ENCODE assay signal across 25 cellular contexts in the genomic region with DNA sequence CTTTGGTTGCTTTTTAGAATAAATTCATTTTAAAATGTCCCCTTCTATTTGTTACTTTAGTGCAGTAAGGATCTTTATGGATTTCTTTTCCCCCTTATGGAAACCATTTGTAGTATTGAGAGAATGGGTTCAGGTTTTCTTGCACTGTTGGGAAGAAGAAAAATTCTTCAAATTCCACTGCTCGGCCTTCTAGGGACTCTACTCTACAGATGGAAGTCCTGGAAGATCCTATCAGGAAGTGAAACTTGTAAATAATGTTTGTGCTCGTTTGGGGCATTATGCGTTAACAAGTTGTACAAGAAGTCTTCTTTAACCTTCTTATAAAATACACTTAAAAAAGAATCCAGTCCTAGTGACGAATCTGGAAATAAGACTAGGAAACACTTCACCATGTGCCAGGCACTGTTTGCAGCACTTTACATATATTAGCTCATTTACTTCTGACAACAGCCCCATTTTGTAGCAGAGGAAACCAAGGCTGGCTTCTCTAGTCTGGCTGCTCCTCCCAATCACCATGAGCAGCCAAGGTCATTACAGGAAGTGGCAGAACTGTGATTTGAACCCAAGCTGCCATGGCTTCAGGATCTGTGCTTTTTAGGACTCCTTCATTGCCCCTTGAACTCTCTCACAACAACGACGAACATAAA. TPM values are rescaled to one million over a fixed set of nuclear protein-coding genes. Genes with fewer than 3 reads are reported as not detected.
DNase-seq lines count a peak whose midpoint lies in the region; ATAC-seq and TF ChIP-seq lines count a peak whose summit lies in the region.
"Had no signal": no experiment of that assay in that cellular context is flagged by ENCODE, and none has a peak within 500 bp of the region (broad histone marks: within the 10 kb centered on the region; RNA-seq: fewer than 3 reads in every experiment).

No MANE protein-coding gene starts in this region.

- 0 out of 4 replicates have a peak, but pooled peaks cover 0 to 2% of the 10 kb centered on the region in 2 experiments for H3K79me1 ChIP-seq in IMR-90 (ENCODE audit: low read depth in 1 of 2, low read length in 2 of 2)

- DNase-seq in Ammon's horn (ENCODE audit: low spot score): peak; percentile 53
- no peak for DNase-seq in IMR-90
- peak; percentile 82 for DNase-seq in globus pallidus (ENCODE audit: low spot score)
- no peak for DNase-seq in nephron progenitor cell
- no peak for DNase-seq in HuH-7.5 (ENCODE audit: low spot score)
- no peak for DNase-seq in brain microvascular endothelial cell
- no peak for DNase-seq in stimulated activated effector memory CD8-positive, alpha-beta T cell treated with anti-CD3 and anti-CD28 coated beads, Interleukin-12 subunit alpha, Interleukin-12 subunit beta, amount 100 ng/mL, for 72 hours (ENCODE audit: low spot score in 2 of 2)
- DNase-seq: activated CD4-positive, alpha-beta T cell treated with anti-CD3 and anti-CD28 coated beads for 1 hour; activated naive CD8-positive, alpha-beta T cell treated with anti-CD3 and anti-CD28 coated beads for 36 hours; CD4-positive, alpha-beta T cell; cortex of kidney; DMS153; foreskin keratinocyte; KBM-7; NCI-H1048; NCI-H1930; RPMI8226; stimulated activated CD4-positive, alpha-beta T cell treated with anti-CD3 and anti-CD28 coated beads, Interleukin-1b, Interleukin-23, amount 100 ng/mL, for 48 hours; stomach; T1000 had no signal

- no peak overlapping the region for H4K8ac ChIP-seq in IMR-90 (ENCODE audit: low read depth in 2 of 2, low read length in 2 of 2)

- H3K4ac ChIP-seq in IMR-90 (ENCODE audit: low read depth, low read length): no peak overlapping the region

- H3K9me3 ChIP-seq in IMR-90 (ENCODE audit: control insufficient read depth, insufficient read depth, low read length) (no peaks in the 10 kb centered on the region), muscle layer of duodenum (ENCODE audit: control insufficient read depth in 1 of 2, low read length in 2 of 2) (no peaks in the 10 kb centered on the region)
- H3K9me3 ChIP-seq: stomach had no signal

- H3K36me3 ChIP-seq in IMR-90 (ENCODE audit: control insufficient read depth, insufficient read depth, low read length) (no peaks in the 10 kb centered on the region), muscle layer of duodenum (ENCODE audit: control insufficient read depth in 1 of 2, insufficient read depth in 2 of 2, low read length in 2 of 2) (no peaks in the 10 kb centered on the region), brain microvascular endothelial cell (replicated peaks) (no peaks in the 10 kb centered on the region)
- H3K36me3 ChIP-seq: stomach had no signal

- no peak overlapping the region for H2BK5ac ChIP-seq in IMR-90 (ENCODE audit: low read depth, low read length, poor library complexity, severe bottlenecking)

- no peak overlapping the region for H2BK120ac ChIP-seq in IMR-90 (ENCODE audit: low read depth, low read length)

- H4K91ac ChIP-seq in IMR-90 (ENCODE audit: insufficient read depth, low read depth, low read length): no peak overlapping the region

- H3K56ac ChIP-seq in IMR-90 (ENCODE audit: extremely low read depth, insufficient read depth, low read length): no peak overlapping the region

- no peak overlapping the region for H3K18ac ChIP-seq in IMR-90 (ENCODE audit: low read depth, low read length)

- ATAC-seq in IMR-90 (ENCODE audit: low read depth): peak; percentile 51
- no peak for ATAC-seq in stimulated activated effector memory CD8-positive, alpha-beta T cell treated with anti-CD3 and anti-CD28 coated beads, Interleukin-12 subunit alpha, Interleukin-12 subunit beta, amount 100 ng/mL, for 72 hours
- ATAC-seq: activated T-helper 17 cell treated with anti-CD3 and anti-CD28 coated beads, Interleukin-2, amount 50 U/mL, for 72 hours; foreskin keratinocyte; HCT116; left lobe of liver had no signal

- no peak overlapping the region for H3K27ac ChIP-seq in IMR-90 (ENCODE audit: insufficient read depth, low read length)
- peak overlapping the region; percentile 21 for H3K27ac ChIP-seq in muscle layer of duodenum (ENCODE audit: low read length)
- H3K27ac ChIP-seq in brain microvascular endothelial cell: no peak overlapping the region
- H3K27ac ChIP-seq: foreskin keratinocyte, HL-60, stomach had no signal

- TF ChIP-seq CTCF in IMR-90 (conservative IDR thresholded peaks at IDR 0.05; ENCODE audit: low read depth, low read length): no peak
- no peak for TF ChIP-seq CTCF in nephron progenitor cell (IDR thresholded peaks at IDR 0.05)
- TF ChIP-seq CTCF in brain microvascular endothelial cell (IDR thresholded peaks at IDR 0.05; ENCODE audit: low read depth, low read length, missing control alignments): no peak

- TF ChIP-seq POLR2A in IMR-90 (IDR thresholded peaks at IDR 0.05; ENCODE audit: low read depth, low read length): no peak

- no peak overlapping the region for H3K27ac Mint-ChIP-seq in nephron progenitor cell
- H3K27ac Mint-ChIP-seq in stimulated activated effector memory CD8-positive, alpha-beta T cell treated with anti-CD3 and anti-CD28 coated beads, Interleukin-12 subunit alpha, Interleukin-12 subunit beta, amount 100 ng/mL, for 72 hours: no peak overlapping the region
- H3K27ac Mint-ChIP-seq: activated naive CD8-positive, alpha-beta T cell treated with anti-CD3 and anti-CD28 coated beads for 36 hours; activated T-helper 17 cell treated with anti-CD3 and anti-CD28 coated beads, Interleukin-2, amount 50 U/mL, for 72 hours; CD4-positive, alpha-beta T cell had no signal

- H2AK5ac ChIP-seq in IMR-90 (ENCODE audit: low read depth, low read length): peak overlapping the region; percentile 60; the same call in 1 of the 2 replicates

- H4K20me1 ChIP-seq in IMR-90 (ENCODE audit: insufficient read depth, low read length): peaks cover 4% of the 10 kb centered on the region; the same call in 1 of the 2 replicates

- 0 out of 2 replicates have a peak, but pooled peaks cover 7% of the 10 kb centered on the region for H3K9me1 ChIP-seq in IMR-90 (ENCODE audit: insufficient read depth, low read length)

- H3K14ac ChIP-seq in IMR-90 (replicated peaks; ENCODE audit: low read depth, low read length): no peak overlapping the region

- H3K4me1 ChIP-seq in IMR-90 (ENCODE audit: control insufficient read depth, insufficient read depth, low read length) (peaks cover 4% of the 10 kb centered on the region), muscle layer of duodenum (ENCODE audit: control insufficient read depth in 1 of 2, insufficient read depth in 2 of 2, low read length in 2 of 2) (peaks cover 0 to 30% of the 10 kb centered on the region in 2 donors)
- H3K4me1 ChIP-seq: foreskin keratinocyte had no signal

- POLR2A ChIA-PET in IMR-90 (lab: Charles Lee; ENCODE audit: unreplicated experiment): no interaction called here

- H3K36me3 Mint-ChIP-seq in nephron progenitor cell (ENCODE audit: low read depth): peaks cover 11% of the 10 kb centered on the region
- H3K36me3 Mint-ChIP-seq in stimulated activated effector memory CD8-positive, alpha-beta T cell treated with anti-CD3 and anti-CD28 coated beads, Interleukin-12 subunit alpha, Interleukin-12 subunit beta, amount 100 ng/mL, for 72 hours: no peaks in the 10 kb centered on the region

- in situ Hi-C loops in IMR-90 (cut with MboI; ENCODE audit: low sequenced_read_pairs) (no loop called here), brain microvascular endothelial cell (cut with HindIII; ENCODE audit: low pct_ligation_motif_present, low sequenced_read_pairs) (no loop called here)

- H2AK9ac ChIP-seq in IMR-90 (replicated peaks; ENCODE audit: low read depth, low read length, poor library complexity): no peak overlapping the region

- H3K9me3 Mint-ChIP-seq in nephron progenitor cell: no peaks in the 10 kb centered on the region
- H3K9me3 Mint-ChIP-seq in stimulated activated effector memory CD8-positive, alpha-beta T cell treated with anti-CD3 and anti-CD28 coated beads, Interleukin-12 subunit alpha, Interleukin-12 subunit beta, amount 100 ng/mL, for 72 hours: no peaks in the 10 kb centered on the region
- H3K9me3 Mint-ChIP-seq: activated naive CD8-positive, alpha-beta T cell treated with anti-CD3 and anti-CD28 coated beads for 36 hours; activated T-helper 17 cell treated with anti-CD3 and anti-CD28 coated beads, Interleukin-2, amount 50 U/mL, for 72 hours; CD4-positive, alpha-beta T cell had no signal

- CTCF ChIA-PET in IMR-90 (lab: Yijun Ruan, JAX): no interaction called here

- intact Hi-C loops in IMR-90 (cut with micrococcal nuclease): no loop called here

- no CpG with 5 or more reads among the region's 6 CpGs for WGBS in IMR-90 (ENCODE audit: extremely low coverage in 2 of 2, insufficient read length in 1 of 2), 2 experiments

- peaks cover 62% of the 10 kb centered on the region for H3K4me1 Mint-ChIP-seq in nephron progenitor cell
- H3K4me1 Mint-ChIP-seq in stimulated activated effector memory CD8-positive, alpha-beta T cell treated with anti-CD3 and anti-CD28 coated beads, Interleukin-12 subunit alpha, Interleukin-12 subunit beta, amount 100 ng/mL, for 72 hours: peaks cover 5% of the 10 kb centered on the region
- H3K4me1 Mint-ChIP-seq: activated T-helper 17 cell treated with anti-CD3 and anti-CD28 coated beads, Interleukin-2, amount 50 U/mL, for 72 hours had no signal

- no peak overlapping the region for H3K4me3 Mint-ChIP-seq in nephron progenitor cell
- no peak overlapping the region for H3K4me3 Mint-ChIP-seq in stimulated activated effector memory CD8-positive, alpha-beta T cell treated with anti-CD3 and anti-CD28 coated beads, Interleukin-12 subunit alpha, Interleukin-12 subunit beta, amount 100 ng/mL, for 72 hours
- H3K4me3 Mint-ChIP-seq: activated naive CD8-positive, alpha-beta T cell treated with anti-CD3 and anti-CD28 coated beads for 36 hours; activated T-helper 17 cell treated with anti-CD3 and anti-CD28 coated beads, Interleukin-2, amount 50 U/mL, for 72 hours; CD4-positive, alpha-beta T cell had no signal

- H3K27me3 ChIP-seq in IMR-90 (ENCODE audit: control insufficient read depth, insufficient read depth, low read length): no peaks in the 10 kb centered on the region
- H3K27me3 ChIP-seq in muscle layer of duodenum (ENCODE audit: low read depth, low read length): no peaks in the 10 kb centered on the region
- no peaks in the 10 kb centered on the region for H3K27me3 ChIP-seq in brain microvascular endothelial cell (replicated peaks)
- H3K27me3 ChIP-seq: foreskin keratinocyte, stomach had no signal

- dilution Hi-C loops in IMR-90 (cut with HindIII; ENCODE audit: low sequenced_read_pairs, unreplicated experiment): no loop called here

- H3K23ac ChIP-seq in IMR-90 (ENCODE audit: low read depth, low read length): no peak overlapping the region

- H2BK15ac ChIP-seq in IMR-90 (ENCODE audit: low read depth, low read length): no peak overlapping the region

- H4K5ac ChIP-seq in IMR-90 (ENCODE audit: low read depth, low read length): no peak overlapping the region

- H3K9ac ChIP-seq in IMR-90 (ENCODE audit: low read depth, low read length): no peak overlapping the region

- no peak for TF ChIP-seq RAD21 in IMR-90 (IDR thresholded peaks at IDR 0.05; ENCODE audit: low read length)

- H3K4me3 ChIP-seq in IMR-90 (ENCODE audit: insufficient read depth, low read depth, low read length) (no peak overlapping the region), muscle layer of duodenum (ENCODE audit: low read depth in 1 of 2, low read length in 2 of 2) (no peak overlapping the region), brain microvascular endothelial cell (ENCODE audit: low read depth, low read length) (no peak overlapping the region)
- H3K4me3 ChIP-seq: stomach had no signal

- BruUV-seq in IMR-90 (replicated peaks; lab: Mats Ljungman, UMichigan): no TSS peak

- H3K27me3 Mint-ChIP-seq in nephron progenitor cell (ENCODE audit: low read depth, poor library complexity): no peaks in the 10 kb centered on the region
- H3K27me3 Mint-ChIP-seq: activated naive CD8-positive, alpha-beta T cell treated with anti-CD3 and anti-CD28 coated beads for 36 hours; activated T-helper 17 cell treated with anti-CD3 and anti-CD28 coated beads, Interleukin-2, amount 50 U/mL, for 72 hours; CD4-positive, alpha-beta T cell had no signal

- H2AFZ ChIP-seq in IMR-90 (replicated peaks; ENCODE audit: low read length, poor library complexity): no peak overlapping the region

- H2BK20ac ChIP-seq in IMR-90 (ENCODE audit: low read depth, low read length): no peak overlapping the region

- H3K4me2 ChIP-seq in IMR-90 (ENCODE audit: low read depth, low read length): no peak overlapping the region

RNA-seq across cellular contexts. Expression of a gene that starts 11.8 kb away (rescaled TPM):
- total RNA-seq in IMR-90 (2012; rRNA removed): 34.7 and 35.3 TPM in 2 replicates
- polyA plus RNA-seq in IMR-90 (2012; rRNA removed): 30.7 and 34.1 TPM in 2 replicates
- 29.8 and 40.6 TPM in 2 replicates for polyA plus RNA-seq in IMR-90 (2012; cell fraction: cytosol; rRNA removed)
- polyA plus RNA-seq in IMR-90 (2012; cell fraction: nucleus; rRNA removed; ENCODE audit: low replicate concordance): 12.1 and 17.4 TPM in 2 replicates

Comparison
In these comparisons a context has a peak if more than half of its experiments do, and no peak if none do; other contexts are left out.
1. DNase-seq: peak in Ammon's horn (single experiment) and globus pallidus (single experiment); none in IMR-90 (single experiment), nephron progenitor cell (single experiment), HuH-7.5 (single experiment), brain microvascular endothelial cell (single experiment) and stimulated activated effector memory CD8-positive, alpha-beta T cell treated with anti-CD3 and anti-CD28 coated beads, Interleukin-12 subunit alpha, Interleukin-12 subunit beta, amount 100 ng/mL, for 72 hours (0 of 2).